ENCODE assay signal across 1 cellular context in the genomic region with DNA sequence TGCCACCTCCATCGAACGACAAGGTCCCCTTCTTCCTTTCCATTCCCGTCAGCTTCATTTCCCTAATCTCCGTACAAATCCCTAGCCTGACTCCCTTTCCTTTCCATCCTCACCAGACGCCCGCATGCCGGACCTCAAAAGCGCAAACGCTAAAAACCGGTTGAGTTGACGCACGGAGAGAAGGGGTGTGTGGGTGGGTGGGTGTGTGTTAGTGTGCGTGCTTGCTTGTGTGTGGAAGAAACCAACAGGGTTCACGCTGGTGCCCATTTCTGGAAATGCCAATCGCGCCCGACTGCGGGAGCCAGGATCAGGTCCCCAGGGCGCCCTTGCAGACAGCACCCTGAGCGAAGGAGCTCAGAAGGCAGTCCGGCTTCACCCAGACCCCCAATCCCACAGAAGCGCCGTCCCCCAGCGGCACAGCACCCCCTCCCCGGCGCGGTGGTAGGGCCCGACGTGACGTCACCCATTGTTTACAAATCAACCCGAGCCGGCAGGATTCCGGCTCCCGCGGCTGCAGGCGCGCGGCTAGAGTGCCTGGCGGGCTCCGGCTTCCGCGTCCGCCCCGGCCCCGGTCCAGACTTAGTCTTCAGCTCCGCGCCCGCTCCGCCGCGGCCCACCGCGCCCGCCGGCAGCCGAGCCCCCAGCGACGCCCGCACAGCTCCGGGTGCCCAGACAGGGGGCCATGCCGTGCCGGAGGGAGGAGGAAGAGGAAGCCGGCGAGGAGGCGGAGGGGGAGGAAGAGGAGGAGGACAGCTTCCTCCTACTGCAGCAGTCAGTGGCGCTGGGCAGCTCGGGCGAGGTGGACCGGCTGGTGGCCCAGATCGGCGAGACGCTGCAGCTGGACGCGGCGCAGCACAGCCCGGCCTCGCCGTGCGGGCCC.
TF ChIP-seq lines count a peak whose summit lies in the region.

A gene with protein sequence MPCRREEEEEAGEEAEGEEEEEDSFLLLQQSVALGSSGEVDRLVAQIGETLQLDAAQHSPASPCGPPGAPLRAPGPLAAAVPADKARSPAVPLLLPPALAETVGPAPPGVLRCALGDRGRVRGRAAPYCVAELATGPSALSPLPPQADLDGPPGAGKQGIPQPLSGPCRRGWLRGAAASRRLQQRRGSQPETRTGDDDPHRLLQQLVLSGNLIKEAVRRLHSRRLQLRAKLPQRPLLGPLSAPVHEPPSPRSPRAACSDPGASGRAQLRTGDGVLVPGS (plus strand): TSS at position 500 of the 880 bp plus-strand sequence. CDS start 183 bp downstream, at position 683.

TF ChIP-seq in HCT116, 20 proteins besides CTCF, POLR2A, EP300 and RAD21 (continued from another document):
- TF ChIP-seq, protein P1, sequence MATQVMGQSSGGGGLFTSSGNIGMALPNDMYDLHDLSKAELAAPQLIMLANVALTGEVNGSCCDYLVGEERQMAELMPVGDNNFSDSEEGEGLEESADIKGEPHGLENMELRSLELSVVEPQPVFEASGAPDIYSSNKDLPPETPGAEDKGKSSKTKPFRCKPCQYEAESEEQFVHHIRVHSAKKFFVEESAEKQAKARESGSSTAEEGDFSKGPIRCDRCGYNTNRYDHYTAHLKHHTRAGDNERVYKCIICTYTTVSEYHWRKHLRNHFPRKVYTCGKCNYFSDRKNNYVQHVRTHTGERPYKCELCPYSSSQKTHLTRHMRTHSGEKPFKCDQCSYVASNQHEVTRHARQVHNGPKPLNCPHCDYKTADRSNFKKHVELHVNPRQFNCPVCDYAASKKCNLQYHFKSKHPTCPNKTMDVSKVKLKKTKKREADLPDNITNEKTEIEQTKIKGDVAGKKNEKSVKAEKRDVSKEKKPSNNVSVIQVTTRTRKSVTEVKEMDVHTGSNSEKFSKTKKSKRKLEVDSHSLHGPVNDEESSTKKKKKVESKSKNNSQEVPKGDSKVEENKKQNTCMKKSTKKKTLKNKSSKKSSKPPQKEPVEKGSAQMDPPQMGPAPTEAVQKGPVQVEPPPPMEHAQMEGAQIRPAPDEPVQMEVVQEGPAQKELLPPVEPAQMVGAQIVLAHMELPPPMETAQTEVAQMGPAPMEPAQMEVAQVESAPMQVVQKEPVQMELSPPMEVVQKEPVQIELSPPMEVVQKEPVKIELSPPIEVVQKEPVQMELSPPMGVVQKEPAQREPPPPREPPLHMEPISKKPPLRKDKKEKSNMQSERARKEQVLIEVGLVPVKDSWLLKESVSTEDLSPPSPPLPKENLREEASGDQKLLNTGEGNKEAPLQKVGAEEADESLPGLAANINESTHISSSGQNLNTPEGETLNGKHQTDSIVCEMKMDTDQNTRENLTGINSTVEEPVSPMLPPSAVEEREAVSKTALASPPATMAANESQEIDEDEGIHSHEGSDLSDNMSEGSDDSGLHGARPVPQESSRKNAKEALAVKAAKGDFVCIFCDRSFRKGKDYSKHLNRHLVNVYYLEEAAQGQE (IDR thresholded peaks at IDR 0.05; ENCODE audit: low read depth) = no peak
TF ChIP-seq in HCT116: peak in this region for 5.
